Comparison of ENCODE assay signal across 1 cellular context in the genomic region with DNA sequence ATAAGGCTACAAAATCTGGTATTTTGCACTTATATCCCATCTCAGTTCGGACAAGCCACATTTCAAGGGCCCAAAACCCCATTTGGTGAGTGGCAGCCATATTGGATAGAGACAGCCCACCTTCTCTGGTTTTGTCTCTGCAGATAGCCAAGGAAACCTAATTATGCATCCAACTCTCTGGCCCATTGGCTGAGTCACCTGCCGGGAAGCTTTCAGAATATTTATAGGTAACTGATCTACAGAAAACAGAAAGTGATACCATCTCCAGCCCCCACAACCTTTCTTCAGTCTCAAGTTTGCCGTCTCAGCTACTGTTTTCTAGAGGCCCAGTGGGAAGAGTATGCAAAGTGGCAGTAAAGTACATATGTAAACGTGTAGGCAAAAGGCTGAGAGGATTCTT.
A peak's percentile ranks its signal among the peaks of the same experiment; 100 is the strongest.
TF ChIP-seq lines count a peak whose summit lies in the region.

No MANE protein-coding gene starts in this region.

TF ChIP-seq in GM12878, 131 proteins besides CTCF, POLR2A, EP300 and RAD21 (continued from another document and continues in another):
- TF ChIP-seq, protein P1, sequence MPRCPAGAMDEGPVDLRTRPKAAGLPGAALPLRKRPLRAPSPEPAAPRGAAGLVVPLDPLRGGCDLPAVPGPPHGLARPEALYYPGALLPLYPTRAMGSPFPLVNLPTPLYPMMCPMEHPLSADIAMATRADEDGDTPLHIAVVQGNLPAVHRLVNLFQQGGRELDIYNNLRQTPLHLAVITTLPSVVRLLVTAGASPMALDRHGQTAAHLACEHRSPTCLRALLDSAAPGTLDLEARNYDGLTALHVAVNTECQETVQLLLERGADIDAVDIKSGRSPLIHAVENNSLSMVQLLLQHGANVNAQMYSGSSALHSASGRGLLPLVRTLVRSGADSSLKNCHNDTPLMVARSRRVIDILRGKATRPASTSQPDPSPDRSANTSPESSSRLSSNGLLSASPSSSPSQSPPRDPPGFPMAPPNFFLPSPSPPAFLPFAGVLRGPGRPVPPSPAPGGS (IDR thresholded peaks at IDR 0.05; ENCODE audit: borderline replicate concordance, insufficient read depth, low read depth, low read length, poor library complexity, severe bottlenecking) = no peak
- TF ChIP-seq BHLHE40 (IDR thresholded peaks at IDR 0.05; ENCODE audit: borderline replicate concordance in 1 of 2, low read depth in 2 of 2, low read length in 1 of 2) (peak; percentile 74 to 79), PAX5 (IDR thresholded peaks at IDR 0.05; ENCODE audit: borderline replicate concordance, low read depth, low read length) (0 out of 2 replicates have a peak, but pooled peaks have one; percentile 28), KAT2A (conservative IDR thresholded peaks at IDR 0.05; ENCODE audit: control insufficient read depth, low read depth, low read length) (no peak), RAD51 (IDR thresholded peaks at IDR 0.05) (peak; percentile 39; the same call in 1 of the 2 replicates), MEF2A (IDR thresholded peaks at IDR 0.05; ENCODE audit: insufficient read depth, low read depth, low read length) (peak; percentile 56; the same call in 1 of the 2 replicates), GABPA (IDR thresholded peaks at IDR 0.05; ENCODE audit: low read depth) (0 out of 2 replicates have a peak, but pooled peaks have one; percentile 9), MTA3 (IDR thresholded peaks at IDR 0.05; ENCODE audit: borderline replicate concordance, low read length) (peak; percentile 67; the same call in 1 of the 2 replicates), CHD2 (IDR thresholded peaks at IDR 0.05; ENCODE audit: borderline replicate concordance, low read depth, low read length) (0 out of 2 replicates have a peak, but pooled peaks have one; percentile 42), YY1 (IDR thresholded peaks at IDR 0.05; ENCODE audit: low read depth, low read length) (peak; percentile 96), DPF2 (IDR thresholded peaks at IDR 0.05) (no peak; the same call in 1 of the 2 replicates), WRNIP1 (IDR thresholded peaks at IDR 0.05; ENCODE audit: borderline replicate concordance, low read depth, low read length) (no peak), CHD1 (IDR thresholded peaks at IDR 0.05; ENCODE audit: low read depth, low read length) (no peak), POU2F2 (IDR thresholded peaks at IDR 0.05; ENCODE audit: borderline replicate concordance, low read depth, low read length) (peak; percentile 97), MXI1 (IDR thresholded peaks at IDR 0.05; ENCODE audit: low read depth, low read length) (no peak), SMC3 (IDR thresholded peaks at IDR 0.05; ENCODE audit: borderline replicate concordance, low read length) (no peak), PAX8 (IDR thresholded peaks at IDR 0.05) (no peak), BRCA1 (IDR thresholded peaks at IDR 0.05; ENCODE audit: low read depth, low read length) (no peak), TBL1XR1 (IDR thresholded peaks at IDR 0.05; ENCODE audit: low read depth, low read length) (0 out of 2 replicates have a peak, but pooled peaks have one; percentile 55), RELA (IDR thresholded peaks at IDR 0.05; ENCODE audit: borderline replicate concordance, partially characterized antibody) (no peak), PML (IDR thresholded peaks at IDR 0.05; ENCODE audit: low read length) (peak; percentile 20; the same call in 1 of the 2 replicates), SIN3A (IDR thresholded peaks at IDR 0.05; ENCODE audit: low read depth, low read length) (no peak), RB1 (IDR thresholded peaks at IDR 0.05; ENCODE audit: borderline replicate concordance) (no peak), STAT3 (IDR thresholded peaks at IDR 0.05; ENCODE audit: low read depth, low read length) (no peak), ZBED1 (IDR thresholded peaks at IDR 0.05; ENCODE audit: borderline replicate concordance) (no peak), HDAC6 (IDR thresholded peaks at IDR 0.05; ENCODE audit: unreplicated experiment) (no peak), ZNF24 (IDR thresholded peaks at IDR 0.05) (no peak), NBN (IDR thresholded peaks at IDR 0.05) (no peak), SIX5 (IDR thresholded peaks at IDR 0.05; ENCODE audit: low read depth, low read length, severe bottlenecking) (no peak), IKZF2 (IDR thresholded peaks at IDR 0.05) (peak; percentile 79 to 85), RFX5 (IDR thresholded peaks at IDR 0.05; ENCODE audit: low read depth, low read length) (no peak), ETV6 (conservative IDR thresholded peaks at IDR 0.05 in 1 of 2, IDR thresholded peaks at IDR 0.05 in 1 of 2; ENCODE audit: borderline replicate concordance in 1 of 2, low read depth in 1 of 2) (0 out of 4 replicates have a peak, but pooled peaks of 1 of the 2 experiments have one; percentile 39), SUPT20H (IDR thresholded peaks at IDR 0.05; ENCODE audit: borderline replicate concordance, control insufficient read depth, low read depth, low read length) (no peak), SMAD1 (IDR thresholded peaks at IDR 0.05; ENCODE audit: low read depth, partially characterized antibody) (no peak), CREM (IDR thresholded peaks at IDR 0.05; ENCODE audit: low read depth) (peak; percentile 45; the same call in 1 of the 2 replicates), RUNX3 (IDR thresholded peaks at IDR 0.05; ENCODE audit: low read length) (peak; percentile 72), JUNB (IDR thresholded peaks at IDR 0.05) (peak; percentile 34), ATF7 (IDR thresholded peaks at IDR 0.05; ENCODE audit: low read depth) (peak; percentile 74; the same call in 1 of the 2 replicates), CBX5 (IDR thresholded peaks at IDR 0.05; ENCODE audit: low read depth) (0 out of 2 replicates have a peak, but pooled peaks have one; percentile 69), IRF4 (IDR thresholded peaks at IDR 0.05; ENCODE audit: low read depth, low read length) (peak; percentile 41; the same call in 1 of the 2 replicates)
- TF ChIP-seq, protein P2, sequence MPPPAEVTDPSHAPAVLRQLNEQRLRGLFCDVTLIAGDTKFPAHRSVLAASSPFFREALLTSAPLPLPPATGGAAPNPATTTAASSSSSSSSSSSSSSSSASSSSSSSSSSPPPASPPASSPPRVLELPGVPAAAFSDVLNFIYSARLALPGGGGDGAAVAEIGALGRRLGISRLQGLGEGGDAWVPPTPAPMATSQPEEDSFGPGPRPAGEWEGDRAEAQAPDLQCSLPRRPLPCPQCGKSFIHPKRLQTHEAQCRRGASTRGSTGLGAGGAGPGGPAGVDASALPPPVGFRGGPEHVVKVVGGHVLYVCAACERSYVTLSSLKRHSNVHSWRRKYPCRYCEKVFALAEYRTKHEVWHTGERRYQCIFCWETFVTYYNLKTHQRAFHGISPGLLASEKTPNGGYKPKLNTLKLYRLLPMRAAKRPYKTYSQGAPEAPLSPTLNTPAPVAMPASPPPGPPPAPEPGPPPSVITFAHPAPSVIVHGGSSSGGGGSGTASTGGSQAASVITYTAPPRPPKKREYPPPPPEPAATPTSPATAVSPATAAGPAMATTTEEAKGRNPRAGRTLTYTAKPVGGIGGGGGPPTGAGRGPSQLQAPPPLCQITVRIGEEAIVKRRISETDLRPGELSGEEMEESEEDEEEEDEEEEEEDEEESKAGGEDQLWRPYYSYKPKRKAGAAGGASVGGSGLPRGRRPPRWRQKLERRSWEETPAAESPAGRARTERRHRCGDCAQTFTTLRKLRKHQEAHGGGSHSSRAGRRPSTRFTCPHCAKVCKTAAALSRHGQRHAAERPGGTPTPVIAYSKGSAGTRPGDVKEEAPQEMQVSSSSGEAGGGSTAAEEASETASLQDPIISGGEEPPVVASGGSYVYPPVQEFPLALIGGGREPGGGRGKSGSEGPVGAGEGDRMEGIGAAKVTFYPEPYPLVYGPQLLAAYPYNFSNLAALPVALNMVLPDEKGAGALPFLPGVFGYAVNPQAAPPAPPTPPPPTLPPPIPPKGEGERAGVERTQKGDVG (CRISPR knock-in tag; IDR thresholded peaks at IDR 0.05) = no peak
- TF ChIP-seq, protein P3, sequence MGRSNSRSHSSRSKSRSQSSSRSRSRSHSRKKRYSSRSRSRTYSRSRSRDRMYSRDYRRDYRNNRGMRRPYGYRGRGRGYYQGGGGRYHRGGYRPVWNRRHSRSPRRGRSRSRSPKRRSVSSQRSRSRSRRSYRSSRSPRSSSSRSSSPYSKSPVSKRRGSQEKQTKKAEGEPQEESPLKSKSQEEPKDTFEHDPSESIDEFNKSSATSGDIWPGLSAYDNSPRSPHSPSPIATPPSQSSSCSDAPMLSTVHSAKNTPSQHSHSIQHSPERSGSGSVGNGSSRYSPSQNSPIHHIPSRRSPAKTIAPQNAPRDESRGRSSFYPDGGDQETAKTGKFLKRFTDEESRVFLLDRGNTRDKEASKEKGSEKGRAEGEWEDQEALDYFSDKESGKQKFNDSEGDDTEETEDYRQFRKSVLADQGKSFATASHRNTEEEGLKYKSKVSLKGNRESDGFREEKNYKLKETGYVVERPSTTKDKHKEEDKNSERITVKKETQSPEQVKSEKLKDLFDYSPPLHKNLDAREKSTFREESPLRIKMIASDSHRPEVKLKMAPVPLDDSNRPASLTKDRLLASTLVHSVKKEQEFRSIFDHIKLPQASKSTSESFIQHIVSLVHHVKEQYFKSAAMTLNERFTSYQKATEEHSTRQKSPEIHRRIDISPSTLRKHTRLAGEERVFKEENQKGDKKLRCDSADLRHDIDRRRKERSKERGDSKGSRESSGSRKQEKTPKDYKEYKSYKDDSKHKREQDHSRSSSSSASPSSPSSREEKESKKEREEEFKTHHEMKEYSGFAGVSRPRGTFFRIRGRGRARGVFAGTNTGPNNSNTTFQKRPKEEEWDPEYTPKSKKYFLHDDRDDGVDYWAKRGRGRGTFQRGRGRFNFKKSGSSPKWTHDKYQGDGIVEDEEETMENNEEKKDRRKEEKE (IDR thresholded peaks at IDR 0.05) = no peak
- TF ChIP-seq, protein P4, sequence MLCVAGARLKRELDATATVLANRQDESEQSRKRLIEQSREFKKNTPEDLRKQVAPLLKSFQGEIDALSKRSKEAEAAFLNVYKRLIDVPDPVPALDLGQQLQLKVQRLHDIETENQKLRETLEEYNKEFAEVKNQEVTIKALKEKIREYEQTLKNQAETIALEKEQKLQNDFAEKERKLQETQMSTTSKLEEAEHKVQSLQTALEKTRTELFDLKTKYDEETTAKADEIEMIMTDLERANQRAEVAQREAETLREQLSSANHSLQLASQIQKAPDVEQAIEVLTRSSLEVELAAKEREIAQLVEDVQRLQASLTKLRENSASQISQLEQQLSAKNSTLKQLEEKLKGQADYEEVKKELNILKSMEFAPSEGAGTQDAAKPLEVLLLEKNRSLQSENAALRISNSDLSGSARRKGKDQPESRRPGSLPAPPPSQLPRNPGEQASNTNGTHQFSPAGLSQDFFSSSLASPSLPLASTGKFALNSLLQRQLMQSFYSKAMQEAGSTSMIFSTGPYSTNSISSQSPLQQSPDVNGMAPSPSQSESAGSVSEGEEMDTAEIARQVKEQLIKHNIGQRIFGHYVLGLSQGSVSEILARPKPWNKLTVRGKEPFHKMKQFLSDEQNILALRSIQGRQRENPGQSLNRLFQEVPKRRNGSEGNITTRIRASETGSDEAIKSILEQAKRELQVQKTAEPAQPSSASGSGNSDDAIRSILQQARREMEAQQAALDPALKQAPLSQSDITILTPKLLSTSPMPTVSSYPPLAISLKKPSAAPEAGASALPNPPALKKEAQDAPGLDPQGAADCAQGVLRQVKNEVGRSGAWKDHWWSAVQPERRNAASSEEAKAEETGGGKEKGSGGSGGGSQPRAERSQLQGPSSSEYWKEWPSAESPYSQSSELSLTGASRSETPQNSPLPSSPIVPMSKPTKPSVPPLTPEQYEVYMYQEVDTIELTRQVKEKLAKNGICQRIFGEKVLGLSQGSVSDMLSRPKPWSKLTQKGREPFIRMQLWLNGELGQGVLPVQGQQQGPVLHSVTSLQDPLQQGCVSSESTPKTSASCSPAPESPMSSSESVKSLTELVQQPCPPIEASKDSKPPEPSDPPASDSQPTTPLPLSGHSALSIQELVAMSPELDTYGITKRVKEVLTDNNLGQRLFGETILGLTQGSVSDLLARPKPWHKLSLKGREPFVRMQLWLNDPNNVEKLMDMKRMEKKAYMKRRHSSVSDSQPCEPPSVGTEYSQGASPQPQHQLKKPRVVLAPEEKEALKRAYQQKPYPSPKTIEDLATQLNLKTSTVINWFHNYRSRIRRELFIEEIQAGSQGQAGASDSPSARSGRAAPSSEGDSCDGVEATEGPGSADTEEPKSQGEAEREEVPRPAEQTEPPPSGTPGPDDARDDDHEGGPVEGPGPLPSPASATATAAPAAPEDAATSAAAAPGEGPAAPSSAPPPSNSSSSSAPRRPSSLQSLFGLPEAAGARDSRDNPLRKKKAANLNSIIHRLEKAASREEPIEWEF (IDR thresholded peaks at IDR 0.05; ENCODE audit: insufficient replicate concordance, low read depth, low read length) = no peak
- TF ChIP-seq, protein P5, sequence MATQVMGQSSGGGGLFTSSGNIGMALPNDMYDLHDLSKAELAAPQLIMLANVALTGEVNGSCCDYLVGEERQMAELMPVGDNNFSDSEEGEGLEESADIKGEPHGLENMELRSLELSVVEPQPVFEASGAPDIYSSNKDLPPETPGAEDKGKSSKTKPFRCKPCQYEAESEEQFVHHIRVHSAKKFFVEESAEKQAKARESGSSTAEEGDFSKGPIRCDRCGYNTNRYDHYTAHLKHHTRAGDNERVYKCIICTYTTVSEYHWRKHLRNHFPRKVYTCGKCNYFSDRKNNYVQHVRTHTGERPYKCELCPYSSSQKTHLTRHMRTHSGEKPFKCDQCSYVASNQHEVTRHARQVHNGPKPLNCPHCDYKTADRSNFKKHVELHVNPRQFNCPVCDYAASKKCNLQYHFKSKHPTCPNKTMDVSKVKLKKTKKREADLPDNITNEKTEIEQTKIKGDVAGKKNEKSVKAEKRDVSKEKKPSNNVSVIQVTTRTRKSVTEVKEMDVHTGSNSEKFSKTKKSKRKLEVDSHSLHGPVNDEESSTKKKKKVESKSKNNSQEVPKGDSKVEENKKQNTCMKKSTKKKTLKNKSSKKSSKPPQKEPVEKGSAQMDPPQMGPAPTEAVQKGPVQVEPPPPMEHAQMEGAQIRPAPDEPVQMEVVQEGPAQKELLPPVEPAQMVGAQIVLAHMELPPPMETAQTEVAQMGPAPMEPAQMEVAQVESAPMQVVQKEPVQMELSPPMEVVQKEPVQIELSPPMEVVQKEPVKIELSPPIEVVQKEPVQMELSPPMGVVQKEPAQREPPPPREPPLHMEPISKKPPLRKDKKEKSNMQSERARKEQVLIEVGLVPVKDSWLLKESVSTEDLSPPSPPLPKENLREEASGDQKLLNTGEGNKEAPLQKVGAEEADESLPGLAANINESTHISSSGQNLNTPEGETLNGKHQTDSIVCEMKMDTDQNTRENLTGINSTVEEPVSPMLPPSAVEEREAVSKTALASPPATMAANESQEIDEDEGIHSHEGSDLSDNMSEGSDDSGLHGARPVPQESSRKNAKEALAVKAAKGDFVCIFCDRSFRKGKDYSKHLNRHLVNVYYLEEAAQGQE (IDR thresholded peaks at IDR 0.05; ENCODE audit: low read depth, low read length) = no peak
- TF ChIP-seq, protein P6, sequence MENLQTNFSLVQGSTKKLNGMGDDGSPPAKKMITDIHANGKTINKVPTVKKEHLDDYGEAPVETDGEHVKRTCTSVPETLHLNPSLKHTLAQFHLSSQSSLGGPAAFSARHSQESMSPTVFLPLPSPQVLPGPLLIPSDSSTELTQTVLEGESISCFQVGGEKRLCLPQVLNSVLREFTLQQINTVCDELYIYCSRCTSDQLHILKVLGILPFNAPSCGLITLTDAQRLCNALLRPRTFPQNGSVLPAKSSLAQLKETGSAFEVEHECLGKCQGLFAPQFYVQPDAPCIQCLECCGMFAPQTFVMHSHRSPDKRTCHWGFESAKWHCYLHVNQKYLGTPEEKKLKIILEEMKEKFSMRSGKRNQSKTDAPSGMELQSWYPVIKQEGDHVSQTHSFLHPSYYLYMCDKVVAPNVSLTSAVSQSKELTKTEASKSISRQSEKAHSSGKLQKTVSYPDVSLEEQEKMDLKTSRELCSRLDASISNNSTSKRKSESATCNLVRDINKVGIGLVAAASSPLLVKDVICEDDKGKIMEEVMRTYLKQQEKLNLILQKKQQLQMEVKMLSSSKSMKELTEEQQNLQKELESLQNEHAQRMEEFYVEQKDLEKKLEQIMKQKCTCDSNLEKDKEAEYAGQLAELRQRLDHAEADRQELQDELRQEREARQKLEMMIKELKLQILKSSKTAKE (IDR thresholded peaks at IDR 0.05; ENCODE audit: low read depth, poor library complexity, severe bottlenecking) = peak; percentile 49
